Comparison of ENCODE assay signal across 8 cellular contexts in genomic region chr12:68334136-68334535, GRCh38. TPM values are rescaled to one million over a fixed set of nuclear protein-coding genes. Genes with fewer than 3 reads are reported as not detected.
DNase-seq lines count a peak whose midpoint lies in the region; ATAC-seq lines count a peak whose summit lies in the region.

No MANE protein-coding gene starts in this region.

- in situ Hi-C loops in KBM-7 (cut with MboI; ENCODE audit: low pct_unique_long_range_greater_than_20kb, low sequenced_read_pairs) = no loop called here

- H3K27ac Mint-ChIP-seq in activated T-cell treated with anti-CD3 and anti-CD28 coated beads, Interleukin-2, amount 50 U/mL, for 72 hours = no peak overlapping the region

- no peaks in the 10 kb centered on the region for H3K9me3 Mint-ChIP-seq in activated T-cell treated with anti-CD3 and anti-CD28 coated beads, Interleukin-2, amount 50 U/mL, for 72 hours
- no peaks in the 10 kb centered on the region for H3K9me3 Mint-ChIP-seq in activated T-cell treated with anti-CD3 and anti-CD28 coated beads, Interleukin-2, amount 50 U/mL, for 4 hours

- peak; percentile 28 to 35 for ATAC-seq in activated T-cell treated with anti-CD3 and anti-CD28 coated beads, Interleukin-2, amount 50 U/mL, for 72 hours (replicated peaks in 1 of 2)
- ATAC-seq in activated T-cell treated with anti-CD3 and anti-CD28 coated beads, Interleukin-2, amount 50 U/mL, for 4 hours = no peak

- no peaks in the 10 kb centered on the region for H3K27me3 Mint-ChIP-seq in activated T-cell treated with anti-CD3 and anti-CD28 coated beads, Interleukin-2, amount 50 U/mL, for 72 hours (ENCODE audit: low read depth)
- H3K27me3 Mint-ChIP-seq in activated T-cell treated with anti-CD3 and anti-CD28 coated beads, Interleukin-2, amount 50 U/mL, for 4 hours (ENCODE audit: low read depth) = no peaks in the 10 kb centered on the region

- H3K4me3 Mint-ChIP-seq in activated T-cell treated with anti-CD3 and anti-CD28 coated beads, Interleukin-2, amount 50 U/mL, for 72 hours = peak overlapping the region; percentile 53 to 95
- no peak overlapping the region for H3K4me3 Mint-ChIP-seq in activated T-cell treated with anti-CD3 and anti-CD28 coated beads, Interleukin-2, amount 50 U/mL, for 4 hours

- intact Hi-C loops in cardiac septum (cut with DNase I) = loop anchor here (5.0 kb wide), 2 partner anchors 278 to 977 kb away; partner anchors contain the start of gene RAP1B

- H3K4me1 Mint-ChIP-seq in activated T-cell treated with anti-CD3 and anti-CD28 coated beads, Interleukin-2, amount 50 U/mL, for 72 hours (ENCODE audit: low read depth) = peaks cover 34% of the 10 kb centered on the region
- peaks cover 36% of the 10 kb centered on the region for H3K4me1 Mint-ChIP-seq in activated T-cell treated with anti-CD3 and anti-CD28 coated beads, Interleukin-2, amount 50 U/mL, for 4 hours (ENCODE audit: low read depth)

- no peaks in the 10 kb centered on the region for H3K36me3 Mint-ChIP-seq in activated T-cell treated with anti-CD3 and anti-CD28 coated beads, Interleukin-2, amount 50 U/mL, for 72 hours (ENCODE audit: insufficient read depth in 2 of 2)
- H3K36me3 Mint-ChIP-seq in activated T-cell treated with anti-CD3 and anti-CD28 coated beads, Interleukin-2, amount 50 U/mL, for 4 hours (ENCODE audit: insufficient read depth) = no peaks in the 10 kb centered on the region

- peak; percentile 49 to 51 for DNase-seq in activated T-cell treated with anti-CD3 and anti-CD28 coated beads, Interleukin-2, amount 50 U/mL, for 72 hours
- no peak for DNase-seq in activated T-cell treated with anti-CD3 and anti-CD28 coated beads, Interleukin-2, amount 50 U/mL, for 4 hours
- peak; percentile 28 for DNase-seq in NCI-H460 (ENCODE audit: extremely low read depth, low read depth)
- peak; percentile 46 for DNase-seq in dermis blood vessel endothelial cell
- DNase-seq in stimulated activated CD8-positive, alpha-beta memory T cell treated with anti-CD3 and anti-CD28 coated beads, Interleukin-4, amount 100 ng/mL, for 48 hours = peak; percentile 38
- no peak for DNase-seq in effector CD4-positive, alpha-beta T cell
- no peak for DNase-seq in KBM-7
- no peak for DNase-seq in cardiac septum (ENCODE audit: low spot score)

RNA-seq across cellular contexts. Expression of gene MDM1, which starts 2.0 kb away (rescaled TPM):
- total RNA-seq in activated T-cell treated with anti-CD3 and anti-CD28 coated beads, Interleukin-2, amount 50 U/mL, for 72 hours = 10 to 100 TPM; 19.0 to 27.3 TPM
- total RNA-seq in activated T-cell treated with anti-CD3 and anti-CD28 coated beads, Interleukin-2, amount 50 U/mL, for 4 hours = 10 to 100 TPM; 10.6 to 11.1 (median 11.1) TPM
- 15.0 and 16.9 TPM in 2 replicates for total RNA-seq in NCI-H460 (2014; rRNA removed; shearing (Covaris generic))
- polyA plus RNA-seq in NCI-H460 (2014; cell fraction: nucleus; rRNA removed) = 28.5 and 66.5 TPM in 2 replicates
- total RNA-seq in dermis blood vessel endothelial cell (9.7 and 11.1 TPM in 2 replicates), cardiac septum (5.0 TPM)

Comparison
In these comparisons a context has a peak if more than half of its experiments do, and no peak if none do; other contexts are left out.
1. ATAC-seq: peak in activated T-cell treated with anti-CD3 and anti-CD28 coated beads, Interleukin-2, amount 50 U/mL, for 72 hours (2 of 2); none in activated T-cell treated with anti-CD3 and anti-CD28 coated beads, Interleukin-2, amount 50 U/mL, for 4 hours (0 of 2).
2. DNase-seq: peak in activated T-cell treated with anti-CD3 and anti-CD28 coated beads, Interleukin-2, amount 50 U/mL, for 72 hours (2 of 2), NCI-H460 (single experiment), dermis blood vessel endothelial cell (single experiment) and stimulated activated CD8-positive, alpha-beta memory T cell treated with anti-CD3 and anti-CD28 coated beads, Interleukin-4, amount 100 ng/mL, for 48 hours (single experiment); none in activated T-cell treated with anti-CD3 and anti-CD28 coated beads, Interleukin-2, amount 50 U/mL, for 4 hours (single experiment), effector CD4-positive, alpha-beta T cell (single experiment), KBM-7 (single experiment) and cardiac septum (single experiment).